In the genomic region with DNA sequence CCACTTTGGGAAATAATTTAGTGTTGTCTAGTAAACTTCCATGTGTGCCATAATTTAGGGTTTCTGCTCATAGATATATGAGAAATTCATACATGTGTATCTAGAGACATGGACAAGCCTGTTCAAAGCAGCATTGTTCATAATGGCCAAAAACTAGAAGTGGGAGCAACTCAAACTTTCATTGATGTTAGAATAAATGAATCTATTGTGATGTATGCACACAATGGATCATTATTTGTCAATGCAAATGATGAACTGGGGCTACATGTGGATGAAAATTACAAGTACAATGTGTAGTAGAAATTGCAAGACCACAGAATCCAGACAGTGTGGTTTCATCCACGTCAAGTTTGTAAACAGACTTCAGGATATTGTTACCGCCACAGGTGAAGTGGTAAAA, we compare ENCODE assay signal across 13 cellular contexts.
A peak's percentile ranks its signal among the peaks of the same experiment; 100 is the strongest.
DNase-seq lines count a peak whose midpoint lies in the region; ATAC-seq and TF ChIP-seq lines count a peak whose summit lies in the region.
"Had no signal": no experiment of that assay in that cellular context is flagged by ENCODE, and none has a peak within 500 bp of the region (broad histone marks: within the 10 kb centered on the region; RNA-seq: fewer than 3 reads in every experiment).

No MANE protein-coding gene starts in this region.

- DNase-seq in SK-MEL-5 (ENCODE audit: low read depth, low spot score) = peak; percentile 30
- peak; percentile 45 for DNase-seq in inferior parietal cortex (ENCODE audit: extremely low spot score)
- peak; percentile 70 for DNase-seq in putamen (ENCODE audit: low spot score)
- DNase-seq in middle frontal gyrus (ENCODE audit: extremely low spot score, low spot score) = no peak
- DNase-seq in coronary artery (ENCODE audit: low spot score) = no peak
- DNase-seq: ACHN; Caco-2; CD4-positive, alpha-beta T cell; GM23248 had no signal

- in situ Hi-C loops in SK-MEL-5 (cut with HindIII; ENCODE audit: low pct_unique_long_range_greater_than_20kb, low sequenced_read_pairs) = no loop called here

- TF ChIP-seq CTCF in coronary artery (IDR thresholded peaks at IDR 0.05) = no peak

- no peak overlapping the region for H3K4me3 ChIP-seq in coronary artery
- H3K4me3 ChIP-seq: GM23248, HAP-1 had no signal

- no peak overlapping the region for H3K27ac ChIP-seq in coronary artery
- H3K27ac ChIP-seq: C4-2B, GM23248, HL-60 had no signal

- no peak for ATAC-seq in GM19397 (IDR thresholded peaks at IDR 0.05; ENCODE audit: unreplicated experiment)

Comparison
In these comparisons a context has a peak if more than half of its experiments do, and no peak if none do; other contexts are left out.
1. DNase-seq: peak in SK-MEL-5 (single experiment), inferior parietal cortex (single experiment) and putamen (single experiment); none in middle frontal gyrus (single experiment) and coronary artery (single experiment).